Comparison of ENCODE assay signal across 32 cellular contexts in the genomic region with DNA sequence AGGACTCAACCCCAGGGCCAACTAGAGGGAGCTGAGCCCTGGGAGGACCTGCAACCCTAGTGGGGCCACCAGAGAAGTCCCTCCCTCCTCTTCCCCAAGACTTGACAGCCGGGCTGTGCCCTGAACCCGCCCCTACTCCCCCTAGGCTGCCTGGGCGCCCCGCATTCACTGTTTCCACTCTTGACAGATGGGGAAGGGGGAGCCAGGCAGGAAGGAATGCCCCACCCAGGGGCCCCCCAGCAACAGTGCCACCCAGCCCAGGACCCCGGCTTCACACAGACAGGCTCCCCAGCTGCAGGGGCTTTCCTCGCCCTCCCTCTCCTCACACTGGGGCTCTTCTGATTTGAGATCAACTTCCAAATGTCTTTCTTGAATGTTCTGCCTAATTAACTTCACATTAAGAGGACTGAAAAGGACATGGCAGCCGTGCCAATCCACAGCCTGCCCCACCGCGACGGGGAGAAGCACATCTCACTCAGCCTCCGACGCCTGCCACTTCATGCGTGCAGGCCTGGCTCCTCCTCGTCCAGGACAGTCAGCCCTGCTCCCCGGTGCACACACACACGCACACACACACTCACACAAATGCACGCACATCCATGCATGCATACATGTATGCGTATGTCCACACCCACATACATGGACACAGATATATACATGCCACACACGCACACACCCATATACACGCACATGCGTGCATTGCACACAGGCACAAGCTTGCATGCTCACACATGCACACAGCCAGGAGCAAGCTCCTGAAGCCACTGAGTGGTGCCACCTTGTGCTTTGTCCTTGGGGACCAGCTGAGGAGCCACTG. TPM values are rescaled to one million over a fixed set of nuclear protein-coding genes. Genes with fewer than 3 reads are reported as not detected.
DNase-seq lines count a peak whose midpoint lies in the region; ATAC-seq and TF ChIP-seq lines count a peak whose summit lies in the region.
"Had no signal": no experiment of that assay in that cellular context is flagged by ENCODE, and none has a peak within 500 bp of the region (broad histone marks: within the 10 kb centered on the region; RNA-seq: fewer than 3 reads in every experiment).

No MANE protein-coding gene starts in this region.

- peaks cover 36% of the 10 kb centered on the region for H3K27me3 Mint-ChIP-seq in T-helper 17 cell

- no peaks in the 10 kb centered on the region for H3K36me3 Mint-ChIP-seq in T-helper 17 cell (ENCODE audit: low read depth)
- H3K36me3 Mint-ChIP-seq: CD8-positive, alpha-beta memory T cell; immature natural killer cell had no signal

- H3K36me3 ChIP-seq in right atrium auricular region (no peaks in the 10 kb centered on the region), psoas muscle (ENCODE audit: insufficient read depth in 1 of 2, low read depth in 1 of 2) (no peaks in the 10 kb centered on the region)
- H3K36me3 ChIP-seq: gastroesophageal sphincter, MG63, tibial nerve had no signal

- H3K4me3 Mint-ChIP-seq in T-helper 17 cell: no peak overlapping the region
- H3K4me3 Mint-ChIP-seq: CD8-positive, alpha-beta memory T cell; immature natural killer cell; neural crest cell; T-helper 2 cell treated with Interferon-gamma antibody and Interleukin-4, amounts not matched to agents 5 μg/mL and 100 μg/mL, for 36 hours had no signal

- ATAC-seq in Right ventricle myocardium inferior (no peak), T-helper 17 cell (no peak), psoas muscle (no peak)
- no peak for ATAC-seq in stimulated activated naive CD8-positive, alpha-beta T cell treated with anti-CD3 and anti-CD28 coated beads, Interleukin-15, Interleukin-2, amounts not matched to agents 100 U/mL and 50 U/mL, for 24 hours
- ATAC-seq: gastroesophageal sphincter had no signal

- H3K4me1 ChIP-seq in right atrium auricular region (peaks cover 0 to 14% of the 10 kb centered on the region in 2 donors), psoas muscle (no peaks in the 10 kb centered on the region)

- H3K4me1 Mint-ChIP-seq in T-helper 17 cell: peaks cover 8% of the 10 kb centered on the region
- H3K4me1 Mint-ChIP-seq: immature natural killer cell had no signal

- WGBS in psoas muscle, 3 donors: 82 to 86% (median 83%) methylated on average over 21 of the region's 21 CpGs

- H3K9me3 ChIP-seq in right atrium auricular region: no peaks in the 10 kb centered on the region
- H3K9me3 ChIP-seq in T-helper 17 cell (ENCODE audit: control insufficient read depth, low read length, poor library complexity, severe bottlenecking): no peaks in the 10 kb centered on the region
- H3K9me3 ChIP-seq in psoas muscle: no peaks in the 10 kb centered on the region
- H3K9me3 ChIP-seq: gastroesophageal sphincter, MG63, tibial nerve had no signal

- peak; percentile 39 for DNase-seq in Right ventricle myocardium inferior (ENCODE audit: missing footprints)
- DNase-seq in right atrium auricular region (ENCODE audit: low spot score): no peak
- DNase-seq in T-helper 17 cell: no peak
- peak; percentile 70 for DNase-seq in left kidney (ENCODE audit: low read depth, low spot score)
- DNase-seq in psoas muscle: peak; percentile 7 to 34
- DNase-seq in stimulated activated naive CD8-positive, alpha-beta T cell treated with anti-CD3 and anti-CD28 coated beads, Interleukin-15, Interleukin-2, amounts not matched to agents 100 U/mL and 50 U/mL, for 24 hours: no peak
- no peak for DNase-seq in ecto neural progenitor cell (ENCODE audit: low spot score)
- DNase-seq in COLO668 (lab: John Stamatoyannopoulos, UW; ENCODE audit: unreplicated experiment): no peak
- DNase-seq: activated CD4-positive, alpha-beta T cell treated with anti-CD3 and anti-CD28 coated beads for 4 hours; activated effector memory CD4-positive, alpha-beta T cell treated with Interleukin-2 at 50 U/mL for 16 hours; CD8-positive, alpha-beta memory T cell; cerebellar nuclear complex; hypothalamus; immature natural killer cell; MG63; NCI-H1105 treated with DMSO at 0.1 percent for 48 hours; NCI-H1930; NCI-H345; stimulated activated CD8-positive, alpha-beta memory T cell treated with anti-CD3 and anti-CD28 coated beads, Interleukin-4, amount 100 ng/mL, for 48 hours had no signal

- TF ChIP-seq CTCF in right atrium auricular region (IDR thresholded peaks at IDR 0.05) (no peak), psoas muscle (IDR thresholded peaks at IDR 0.05) (no peak)

- intact Hi-C loops in Right ventricle myocardium inferior (cut with DNase I) (loop anchor here (5.0 kb wide), 2 partner anchors 82 to 483 kb away; no protein-coding TSS in a partner anchor), psoas muscle (cut with DNase I) (loop anchor here (5.0 kb wide), 2 partner anchors 423 to 483 kb away; partner anchors contain the start of gene KIF26A (in 1 of the 2))

- no peak overlapping the region for H3K4me3 ChIP-seq in right atrium auricular region
- no peak overlapping the region for H3K4me3 ChIP-seq in psoas muscle
- H3K4me3 ChIP-seq: dorsolateral prefrontal cortex, gastroesophageal sphincter, MG63, skin epidermis, tibial nerve had no signal

- peak overlapping the region; percentile 70 for H3K27ac Mint-ChIP-seq in T-helper 17 cell
- H3K27ac Mint-ChIP-seq: CD8-positive, alpha-beta memory T cell; immature natural killer cell; T-helper 2 cell treated with Interferon-gamma antibody and Interleukin-4, amounts not matched to agents 5 μg/mL and 100 μg/mL, for 36 hours had no signal

- H3K27me3 ChIP-seq in right atrium auricular region (no peaks in the 10 kb centered on the region), psoas muscle (ENCODE audit: insufficient read depth in 3 of 3, low read length in 2 of 3) (peaks cover 0 to 10% (median 1%) of the 10 kb centered on the region in 3 donors)
- H3K27me3 ChIP-seq: MG63 had no signal

- no peak overlapping the region for H3K27ac ChIP-seq in right atrium auricular region
- H3K27ac ChIP-seq in psoas muscle: no peak overlapping the region
- H3K27ac ChIP-seq: dorsolateral prefrontal cortex, gastroesophageal sphincter, skin epidermis, tibial nerve had no signal

RNA-seq across cellular contexts. Expression of gene C14orf180, which starts 19.6 kb away (rescaled TPM):
- total RNA-seq in Right ventricle myocardium inferior (40.0 TPM), right atrium auricular region (100 to 1,000 TPM in 1 of 2 donors, 10 to 100 TPM in 1; 59.5 to 135 TPM), T-helper 17 cell (not detected), psoas muscle (1 to 10 TPM in 1 of 4 donors, under 1 TPM in 3; 0.32 to 7.3 (median 0.33) TPM)
- 1 to 10 TPM in 2 of 3 donors, under 1 TPM in 1; 0.58 to 4.0 (median 1.9) TPM for polyA plus RNA-seq in psoas muscle
- total RNA-seq: A172; CD8-positive, alpha-beta memory T cell; endothelial cell of umbilical vein; fibroblast of lung; mononuclear cell; neural crest cell; OCI-LY7; pulmonary artery endothelial cell had no signal
- polyA plus RNA-seq: CD8-positive, alpha-beta memory T cell; endothelial cell of umbilical vein; fibroblast of lung; immature natural killer cell had no signal

RNA-seq across cellular contexts. Expression of gene TMEM179, which starts 44.6 kb away (rescaled TPM):
- not detected for total RNA-seq in Right ventricle myocardium inferior
- 1 to 10 TPM in 1 of 2 donors, under 1 TPM in 1; 0.52 to 2.2 TPM for total RNA-seq in right atrium auricular region
- not detected for total RNA-seq in T-helper 17 cell
- total RNA-seq in psoas muscle: not detected
- under 1 TPM in 1 of 3 donors, not detected in 2; 0.01 TPM for polyA plus RNA-seq in psoas muscle
- total RNA-seq: A172, endothelial cell of umbilical vein, lower leg skin, mononuclear cell, OCI-LY7 had no signal
- polyA plus RNA-seq: CD8-positive, alpha-beta memory T cell; immature natural killer cell had no signal

Comparison
In these comparisons a context has a peak if more than half of its experiments do, and no peak if none do; other contexts are left out.
1. DNase-seq: peak in Right ventricle myocardium inferior (single experiment), left kidney (single experiment) and psoas muscle (2 of 2); none in right atrium auricular region (single experiment), T-helper 17 cell (0 of 3), stimulated activated naive CD8-positive, alpha-beta T cell treated with anti-CD3 and anti-CD28 coated beads, Interleukin-15, Interleukin-2, amounts not matched to agents 100 U/mL and 50 U/mL, for 24 hours (single experiment), ecto neural progenitor cell (single experiment) and COLO668 (single experiment).